In genomic region chr15:100560323-100560722, GRCh38 we compare ENCODE assay signal across 21 cellular contexts. TPM values are rescaled to one million over a fixed set of nuclear protein-coding genes. Genes with fewer than 3 reads are reported as not detected.
"Had no signal": no experiment of that assay in that cellular context is flagged by ENCODE, and none has a peak within 500 bp of the region (broad histone marks: within the 10 kb centered on the region; RNA-seq: fewer than 3 reads in every experiment).

No MANE protein-coding gene starts in this region.

- H3K27ac ChIP-seq: ascending aorta, brain microvascular endothelial cell, foreskin keratinocyte, lower lobe of right lung, testis, uterus had no signal

- DNase-seq: activated T-cell treated with anti-CD3 and anti-CD28 coated beads, Interleukin-2, amount 50 U/mL, for 24 hours; brain microvascular endothelial cell; caudate nucleus; effector memory CD4-positive, alpha-beta T cell; foreskin keratinocyte; kidney; lower lobe of right lung; mesendoderm; mucosa of descending colon; posterior cingulate gyrus; small intestine; stimulated activated CD4-positive, alpha-beta T cell treated with anti-CD3 and anti-CD28 coated beads, Interleukin-2, amount 100 ng/mL, for 48 hours; stimulated activated naive CD4-positive, alpha-beta T cell; testis; trophoblast cell; uterus had no signal

- H3K4me1 ChIP-seq: ascending aorta, foreskin keratinocyte, lower lobe of right lung, testis, uterus had no signal

- H3K4me3 ChIP-seq: ascending aorta, lower lobe of right lung, mucosa of descending colon, testis, uterus had no signal

- H3K9me3 ChIP-seq: ascending aorta, lower lobe of right lung, mucosa of descending colon, testis, uterus had no signal

- H3K27me3 ChIP-seq: ascending aorta, brain microvascular endothelial cell, foreskin keratinocyte, testis, uterus had no signal

- H3K36me3 ChIP-seq: ascending aorta, brain microvascular endothelial cell, lower lobe of right lung, uterus had no signal

RNA-seq across cellular contexts. Expression of gene CERS3, which starts 31.6 kb away (rescaled TPM):
- total RNA-seq: ascending aorta, dermis microvascular lymphatic vessel endothelial cell, glomerular endothelial cell, lower lobe of right lung, omental fat pad, renal cortical epithelial cell had no signal
